8 cellular contexts compared by ENCODE assay signal in genomic region chr1:16207318-16208269, GRCh38. TPM values are rescaled to one million over a fixed set of nuclear protein-coding genes. Genes with fewer than 3 reads are reported as not detected.
DNase-seq lines count a peak whose midpoint lies in the region; ATAC-seq and TF ChIP-seq lines count a peak whose summit lies in the region.

No MANE protein-coding gene starts in this region.

- H3K9me3 ChIP-seq in OCI-LY7 (ENCODE audit: low read length) (no peaks in the 10 kb centered on the region), trophoblast cell (ENCODE audit: insufficient read depth, low read depth, low read length) (peaks cover 1% of the 10 kb centered on the region)

- peaks cover 20% of the 10 kb centered on the region for H3K79me1 ChIP-seq in trophoblast cell (ENCODE audit: low read length)

- POLR2A ChIA-PET in OCI-LY7 (lab: Charles Lee): interaction anchor here (0.7 kb wide), 2 partner anchors 9 to 395 kb away, joined by 3 to 4 read pairs; no protein-coding TSS in a partner anchor

- H3K18ac ChIP-seq in trophoblast cell (ENCODE audit: low read length): peak overlapping the region; percentile 67

- H3K4me2 ChIP-seq in OCI-LY7 (ENCODE audit: low read length) (peak overlapping the region; percentile 72), trophoblast cell (ENCODE audit: low read length) (peak overlapping the region; percentile 68)

- peak overlapping the region; percentile 73 for H2AK5ac ChIP-seq in trophoblast cell (ENCODE audit: low read length)

- H2BK120ac ChIP-seq in trophoblast cell (ENCODE audit: insufficient read depth, low read length, poor library complexity): peak overlapping the region; percentile 37

- H3K79me2 ChIP-seq in OCI-LY7 (ENCODE audit: insufficient read depth, low read depth, low read length): no peaks in the 10 kb centered on the region
- peaks cover 6% of the 10 kb centered on the region for H3K79me2 ChIP-seq in trophoblast cell (ENCODE audit: control insufficient read depth, insufficient read depth, low read length, poor library complexity)

- H2BK5ac ChIP-seq in trophoblast cell (ENCODE audit: low read depth, low read length, poor library complexity): peak overlapping the region; percentile 58

- no peaks in the 10 kb centered on the region for H3K9me2 ChIP-seq in OCI-LY7 (ENCODE audit: insufficient read depth, low read length)

- H3K4ac ChIP-seq in trophoblast cell (ENCODE audit: low read depth, low read length): no peak overlapping the region

- no peaks in the 10 kb centered on the region for H3K36me3 ChIP-seq in OCI-LY7 (ENCODE audit: insufficient read depth, low read length)
- H3K36me3 ChIP-seq in trophoblast cell (ENCODE audit: control insufficient read depth in 1 of 2, insufficient read depth in 2 of 2, low read length in 2 of 2): peaks cover 11 to 15% of the 10 kb centered on the region in 2 experiments

- H2AFZ ChIP-seq in OCI-LY7 (ENCODE audit: low read length): peak overlapping the region; percentile 73
- peak overlapping the region; percentile 21 for H2AFZ ChIP-seq in trophoblast cell (ENCODE audit: insufficient read depth, low read length, poor library complexity)

- peak overlapping the region; percentile 75 for H3K4me3 ChIP-seq in OCI-LY7 (ENCODE audit: low read depth, low read length, poor library complexity, severe bottlenecking)
- peak overlapping the region; percentile 55 for H3K4me3 ChIP-seq in epithelial cell of proximal tubule (ENCODE audit: low read depth, low read length)
- H3K4me3 ChIP-seq in trophoblast cell (ENCODE audit: low read depth, low read length): peak overlapping the region; percentile 64

- peaks cover 6% of the 10 kb centered on the region for H3K4me1 ChIP-seq in OCI-LY7 (ENCODE audit: insufficient read depth, low read length, poor library complexity, severe bottlenecking)
- H3K4me1 ChIP-seq in trophoblast cell (ENCODE audit: control insufficient read depth in 1 of 2, insufficient read depth in 2 of 2, low read length in 2 of 2): peaks cover 22 to 27% of the 10 kb centered on the region in 2 experiments

- H3K27ac ChIP-seq in OCI-LY7 (ENCODE audit: low read depth, low read length, poor library complexity, severe bottlenecking) (peak overlapping the region; percentile 65), trophoblast cell (ENCODE audit: low read depth, low read length) (peak overlapping the region; percentile 81), caudate nucleus (ENCODE audit: low read depth, low read length) (no peak overlapping the region)

- H4K12ac ChIP-seq in trophoblast cell (ENCODE audit: low read depth, low read length): peak overlapping the region; percentile 84

- WGBS in trophoblast cell (ENCODE audit: extremely low coverage, insufficient coverage, insufficient read length): no CpG with 5 or more reads among the region's 51 CpGs

- peak; percentile 65 for DNase-seq in EH (ENCODE audit: low read depth)
- DNase-seq in OCI-LY7 (ENCODE audit: low spot score): no peak
- no peak for DNase-seq in epithelial cell of proximal tubule (ENCODE audit: low read depth)
- DNase-seq in trophoblast cell: peak; percentile 45 to 50
- DNase-seq in caudate nucleus (lab: John Stamatoyannopoulos, UW): no peak

- H4K8ac ChIP-seq in trophoblast cell (ENCODE audit: low read depth, low read length): peak overlapping the region; percentile 72

- no peak for ATAC-seq in GM21423 (IDR thresholded peaks at IDR 0.05; ENCODE audit: unreplicated experiment)
- no peak for ATAC-seq in activated CD4-positive, CD25-positive, alpha-beta regulatory T cell treated with anti-CD3 and anti-CD28 coated beads, Interleukin-2, amount 50 U/mL, for 24 hours
- no peak for ATAC-seq in HG03354 (IDR thresholded peaks at IDR 0.05; ENCODE audit: poor library complexity, severe bottlenecking, unreplicated experiment)

- H3K23ac ChIP-seq in trophoblast cell (ENCODE audit: low read length): no peak overlapping the region

- no peaks in the 10 kb centered on the region for H4K20me1 ChIP-seq in OCI-LY7 (ENCODE audit: insufficient read depth, low read length)

- peak overlapping the region; percentile 64 for H4K91ac ChIP-seq in trophoblast cell (ENCODE audit: low read depth, low read length)

- no peak overlapping the region for H3K9ac ChIP-seq in trophoblast cell (ENCODE audit: low read length)

- BruUV-seq in OCI-LY7 (replicated peaks; lab: Mats Ljungman, UMichigan): no TSS peak

- no peak for TF ChIP-seq CTCF in OCI-LY7 (conservative IDR thresholded peaks at IDR 0.05; ENCODE audit: low read length)
- no peak for TF ChIP-seq CTCF in epithelial cell of proximal tubule (conservative IDR thresholded peaks at IDR 0.05; ENCODE audit: low read depth, low read length)

- no peaks in the 10 kb centered on the region for H3K27me3 ChIP-seq in trophoblast cell (ENCODE audit: insufficient read depth, low read length)

- H2BK12ac ChIP-seq in trophoblast cell (ENCODE audit: low read length): peak overlapping the region; percentile 28

- intact Hi-C loops in OCI-LY7 (cut with micrococcal nuclease; ENCODE audit: unreplicated experiment): loop anchor here (2.0 to 5.0 kb wide), 4 partner anchors 29 to 700 kb away; partner anchors contain the start of genes CPLANE2 and SZRD1

- CTCF ChIA-PET in OCI-LY7 (lab: Charles Lee; ENCODE audit: unreplicated experiment): no interaction called here

- H3K14ac ChIP-seq in trophoblast cell (ENCODE audit: low read length): peak overlapping the region; percentile 83

RNA-seq across cellular contexts. Expression of gene ARHGEF19, which starts 4.9 kb away (rescaled TPM):
- 2.7 and 5.9 TPM in 2 replicates for total RNA-seq in OCI-LY7 (2014; rRNA removed; shearing (Covaris generic))
- total RNA-seq in OCI-LY7 (2022): 3.9 and 6.2 TPM in 2 replicates
- 7.9 and 14.3 TPM in 2 replicates for total RNA-seq in epithelial cell of proximal tubule
- polyA plus RNA-seq in trophoblast cell (2013): 10.9 and 12.8 TPM in 2 replicates

RNA-seq across cellular contexts. Expression of gene CPLANE2, which starts 29.4 kb away (rescaled TPM):
- total RNA-seq in OCI-LY7 (2014; rRNA removed; shearing (Covaris generic)): 7.9 and 11.6 TPM in 2 replicates
- 15.4 and 15.6 TPM in 2 replicates for total RNA-seq in OCI-LY7 (2022)
- 2.5 and 2.8 TPM in 2 replicates for total RNA-seq in epithelial cell of proximal tubule
- polyA plus RNA-seq in trophoblast cell (2013): 1.8 and 4.1 TPM in 2 replicates

RNA-seq across cellular contexts. Expression of gene EPHA2, which starts 51.7 kb away (rescaled TPM):
- not detected in 2 replicates for total RNA-seq in OCI-LY7 (2014; rRNA removed; shearing (Covaris generic))
- total RNA-seq in OCI-LY7 (2022) (0.15 TPM in 1 of 2 replicates, not detected in the other), epithelial cell of proximal tubule (112 and 131 TPM in 2 replicates)
- 27.6 and 30.3 TPM in 2 replicates for polyA plus RNA-seq in trophoblast cell (2013)

Comparison
In these comparisons a context has a peak if more than half of its experiments do, and no peak if none do; other contexts are left out.
1. DNase-seq: peak in EH (single experiment) and trophoblast cell (2 of 2); none in OCI-LY7 (single experiment), epithelial cell of proximal tubule (single experiment) and caudate nucleus (0 of 61).
2. RNA of gene EPHA2, which starts 51.7 kb away (total RNA-seq): 112 to 131 TPM in epithelial cell of proximal tubule; 0.15 TPM in OCI-LY7; every median in the first group is over 10 times any median in the second.
3. Peak in every context shown above with its lines, with median percentiles within 50 percentile points of each other: H3K4me3 ChIP-seq.